18 cellular contexts compared by ENCODE assay signal in genomic region chr1:19599810-19600209, GRCh38. TPM values are rescaled to one million over a fixed set of nuclear protein-coding genes. Genes with fewer than 3 reads are reported as not detected.
DNase-seq lines count a peak whose midpoint lies in the region; ATAC-seq and TF ChIP-seq lines count a peak whose summit lies in the region.
"Had no signal": no experiment of that assay in that cellular context is flagged by ENCODE, and none has a peak within 500 bp of the region (broad histone marks: within the 10 kb centered on the region; RNA-seq: fewer than 3 reads in every experiment).

No MANE protein-coding gene starts in this region.

- peaks cover 31% of the 10 kb centered on the region for H3K36me3 Mint-ChIP-seq in CD4-positive, CD25-positive, alpha-beta regulatory T cell
- H3K36me3 Mint-ChIP-seq in Calu3 (ENCODE audit: insufficient read depth, unreplicated experiment) (peaks cover 37% of the 10 kb centered on the region), immature natural killer cell (peaks cover 0 to 12% (median 8%) of the 10 kb centered on the region in 3 donors)
- peaks cover 45% of the 10 kb centered on the region for H3K36me3 Mint-ChIP-seq in activated CD8-positive, alpha-beta T cell treated with anti-CD3 and anti-CD28 coated beads for 36 hours (ENCODE audit: low read depth)

- no peak for ATAC-seq in CD4-positive, CD25-positive, alpha-beta regulatory T cell (ENCODE audit: low read depth in 2 of 2)
- ATAC-seq in activated CD8-positive, alpha-beta T cell treated with anti-CD3 and anti-CD28 coated beads for 36 hours, result no peak
- no peak for ATAC-seq in HG02763 (IDR thresholded peaks at IDR 0.05; ENCODE audit: unreplicated experiment)
- ATAC-seq: Right ventricle myocardium inferior had no signal

- H3K27ac ChIP-seq in CD4-positive, CD25-positive, alpha-beta regulatory T cell (ENCODE audit: insufficient read depth, low read length, poor library complexity, severe bottlenecking), result peak overlapping the region; percentile 100
- H3K27ac ChIP-seq: HL-60, ovary, thyroid gland had no signal

- H3K27me3 ChIP-seq in CD4-positive, CD25-positive, alpha-beta regulatory T cell (ENCODE audit: control insufficient read depth, insufficient read depth, low read length), result no peaks in the 10 kb centered on the region
- H3K27me3 ChIP-seq: ovary, thyroid gland had no signal

- BruUV-seq in Calu3 (replicated peaks; lab: Mats Ljungman, UMichigan), result no TSS peak

- H3K4me1 ChIP-seq in CD4-positive, CD25-positive, alpha-beta regulatory T cell (ENCODE audit: control insufficient read depth, insufficient read depth, low read length, poor library complexity, severe bottlenecking), result peaks cover 68% of the 10 kb centered on the region

- no peak for DNase-seq in CD4-positive, CD25-positive, alpha-beta regulatory T cell
- DNase-seq in Calu3 (no peak), immature natural killer cell (no peak), amygdala (lab: John Stamatoyannopoulos, UW) (no peak), NCI-H1930 (lab: John Stamatoyannopoulos, UW) (no peak)
- DNase-seq in activated CD8-positive, alpha-beta T cell treated with anti-CD3 and anti-CD28 coated beads for 36 hours, result no peak
- no peak for DNase-seq in stimulated activated naive CD4-positive, alpha-beta T cell (lab: John Stamatoyannopoulos, UW)
- DNase-seq: activated CD4-positive, alpha-beta T cell treated with anti-CD3 and anti-CD28 coated beads, Interleukin-2, amount 50 U/mL, for 48 hours; AML-193; effector CD4-positive, alpha-beta T cell; NCI-H1105 treated with DMSO at 0.1 percent for 48 hours; NK-92 treated with Interleukin-12 subunit alpha and Interleukin-12 subunit beta, amount 100 ng/mL, for 24 hours; ovary; T1000; thyroid gland had no signal

- POLR2A ChIA-PET in activated CD8-positive, alpha-beta T cell treated with anti-CD3 and anti-CD28 coated beads for 36 hours (lab: Charles Lee), result interaction anchor here (0.8 to 3.1 kb wide), 3 partner anchors 11 to 48 kb away, joined by 3 to 11 read pairs (median 3); partner anchors contain the start of gene NBL1

- H3K4me1 Mint-ChIP-seq in CD4-positive, CD25-positive, alpha-beta regulatory T cell, result peaks cover 35 to 83% (median 64%) of the 10 kb centered on the region in 4 donors
- peaks cover 28% of the 10 kb centered on the region for H3K4me1 Mint-ChIP-seq in Calu3 (ENCODE audit: low read depth, unreplicated experiment)
- H3K4me1 Mint-ChIP-seq in activated CD8-positive, alpha-beta T cell treated with anti-CD3 and anti-CD28 coated beads for 36 hours (ENCODE audit: low read depth), result peaks cover 64% of the 10 kb centered on the region
- peaks cover 46 to 65% of the 10 kb centered on the region in 2 donors for H3K4me1 Mint-ChIP-seq in immature natural killer cell

- peak overlapping the region; percentile 95 to 100 (median 99) for H3K27ac Mint-ChIP-seq in CD4-positive, CD25-positive, alpha-beta regulatory T cell
- H3K27ac Mint-ChIP-seq in Calu3 (ENCODE audit: unreplicated experiment), result peak overlapping the region; percentile 57
- H3K27ac Mint-ChIP-seq in activated CD8-positive, alpha-beta T cell treated with anti-CD3 and anti-CD28 coated beads for 36 hours, result peak overlapping the region; percentile 97
- peak overlapping the region; percentile 41 to 98 (median 68) for H3K27ac Mint-ChIP-seq in immature natural killer cell

- H3K4me3 ChIP-seq in CD4-positive, CD25-positive, alpha-beta regulatory T cell (ENCODE audit: low read depth, low read length), result peak overlapping the region; percentile 73
- H3K4me3 ChIP-seq: ovary, thyroid gland had no signal

- H3K4me3 Mint-ChIP-seq in CD4-positive, CD25-positive, alpha-beta regulatory T cell, result peak overlapping the region; percentile 72 to 91 (median 76)
- H3K4me3 Mint-ChIP-seq in Calu3 (ENCODE audit: low read depth, unreplicated experiment), result no peak overlapping the region
- peak overlapping the region; percentile 64 for H3K4me3 Mint-ChIP-seq in activated CD8-positive, alpha-beta T cell treated with anti-CD3 and anti-CD28 coated beads for 36 hours
- H3K4me3 Mint-ChIP-seq in immature natural killer cell, result no peak overlapping the region

- peaks cover 11% of the 10 kb centered on the region for H3K36me3 ChIP-seq in CD4-positive, CD25-positive, alpha-beta regulatory T cell (ENCODE audit: control insufficient read depth, insufficient read depth, low read length)
- H3K36me3 ChIP-seq: ovary, thyroid gland had no signal

- TF ChIP-seq CTCF in Calu3 (IDR thresholded peaks at IDR 0.05; ENCODE audit: unreplicated experiment), result no peak
- no peak for TF ChIP-seq CTCF in activated CD8-positive, alpha-beta T cell treated with anti-CD3 and anti-CD28 coated beads for 36 hours (IDR thresholded peaks at IDR 0.05)

- CTCF ChIA-PET in Calu3 (lab: Charles Lee), result interaction anchor here (0.6 kb wide), 1 partner anchor 9 kb away, joined by 3 read pairs; no protein-coding TSS in a partner anchor
- CTCF ChIA-PET in activated CD8-positive, alpha-beta T cell treated with anti-CD3 and anti-CD28 coated beads for 36 hours (lab: Charles Lee), result interaction anchor here (1.0 to 1.9 kb wide), 3 partner anchors 18 to 112 kb away, joined by 3 to 7 read pairs (median 5); no protein-coding TSS in a partner anchor

- no peaks in the 10 kb centered on the region for H3K9me3 ChIP-seq in CD4-positive, CD25-positive, alpha-beta regulatory T cell (ENCODE audit: control insufficient read depth in 2 of 2, low read length in 2 of 2)
- H3K9me3 ChIP-seq: ovary, thyroid gland had no signal

- H3K9me3 Mint-ChIP-seq in CD4-positive, CD25-positive, alpha-beta regulatory T cell, result peaks cover 0 to 3% (median 0%) of the 10 kb centered on the region in 7 donors
- no peaks in the 10 kb centered on the region for H3K9me3 Mint-ChIP-seq in Calu3 (ENCODE audit: low read depth, unreplicated experiment)
- H3K9me3 Mint-ChIP-seq in activated CD8-positive, alpha-beta T cell treated with anti-CD3 and anti-CD28 coated beads for 36 hours, result no peaks in the 10 kb centered on the region
- no peaks in the 10 kb centered on the region for H3K9me3 Mint-ChIP-seq in immature natural killer cell

- intact Hi-C loops in Calu3 (cut with micrococcal nuclease; ENCODE audit: unreplicated experiment), result no loop called here
- intact Hi-C loops in activated CD8-positive, alpha-beta T cell treated with anti-CD3 and anti-CD28 coated beads for 36 hours (cut with micrococcal nuclease), result loop anchor here (5.0 kb wide), 2 partner anchors 47 to 118 kb away; no protein-coding TSS in a partner anchor

- H3K27me3 Mint-ChIP-seq in CD4-positive, CD25-positive, alpha-beta regulatory T cell, result peaks cover 5% of the 10 kb centered on the region
- H3K27me3 Mint-ChIP-seq in Calu3 (ENCODE audit: unreplicated experiment), result no peaks in the 10 kb centered on the region
- no peaks in the 10 kb centered on the region for H3K27me3 Mint-ChIP-seq in activated CD8-positive, alpha-beta T cell treated with anti-CD3 and anti-CD28 coated beads for 36 hours
- peaks cover 14 to 16% (median 15%) of the 10 kb centered on the region in 3 donors for H3K27me3 Mint-ChIP-seq in immature natural killer cell (ENCODE audit: low read depth in 3 of 3)

RNA-seq across cellular contexts. Expression of gene NBL1, which starts 44.3 kb away (rescaled TPM):
- 3.3 TPM for total RNA-seq in CD4-positive, CD25-positive, alpha-beta regulatory T cell
- 1 to 10 TPM in 3 of 4 donors, under 1 TPM in 1; 0.39 to 1.4 (median 1.2) TPM for polyA plus RNA-seq in CD4-positive, CD25-positive, alpha-beta regulatory T cell
- total RNA-seq in Calu3 (2022), result 100 and 112 TPM in 2 replicates
- 10 to 100 TPM; 27.0 to 27.6 TPM for total RNA-seq in activated CD8-positive, alpha-beta T cell treated with anti-CD3 and anti-CD28 coated beads for 36 hours
- 1 to 10 TPM in 1 of 3 donors, under 1 TPM in 1, not detected in 1; 0.44 to 2.7 TPM for polyA plus RNA-seq in immature natural killer cell

Comparison
In these comparisons a context has a peak if more than half of its experiments do, and no peak if none do; other contexts are left out.
1. H3K4me3 Mint-ChIP-seq: peak in CD4-positive, CD25-positive, alpha-beta regulatory T cell (4 of 4) and activated CD8-positive, alpha-beta T cell treated with anti-CD3 and anti-CD28 coated beads for 36 hours (single experiment); none in Calu3 (single experiment) and immature natural killer cell (0 of 5).
2. Peak in every context shown above with its lines, with median percentiles within 50 percentile points of each other: H3K27ac Mint-ChIP-seq.